ENCODE assay signal across 14 cellular contexts in the genomic region with DNA sequence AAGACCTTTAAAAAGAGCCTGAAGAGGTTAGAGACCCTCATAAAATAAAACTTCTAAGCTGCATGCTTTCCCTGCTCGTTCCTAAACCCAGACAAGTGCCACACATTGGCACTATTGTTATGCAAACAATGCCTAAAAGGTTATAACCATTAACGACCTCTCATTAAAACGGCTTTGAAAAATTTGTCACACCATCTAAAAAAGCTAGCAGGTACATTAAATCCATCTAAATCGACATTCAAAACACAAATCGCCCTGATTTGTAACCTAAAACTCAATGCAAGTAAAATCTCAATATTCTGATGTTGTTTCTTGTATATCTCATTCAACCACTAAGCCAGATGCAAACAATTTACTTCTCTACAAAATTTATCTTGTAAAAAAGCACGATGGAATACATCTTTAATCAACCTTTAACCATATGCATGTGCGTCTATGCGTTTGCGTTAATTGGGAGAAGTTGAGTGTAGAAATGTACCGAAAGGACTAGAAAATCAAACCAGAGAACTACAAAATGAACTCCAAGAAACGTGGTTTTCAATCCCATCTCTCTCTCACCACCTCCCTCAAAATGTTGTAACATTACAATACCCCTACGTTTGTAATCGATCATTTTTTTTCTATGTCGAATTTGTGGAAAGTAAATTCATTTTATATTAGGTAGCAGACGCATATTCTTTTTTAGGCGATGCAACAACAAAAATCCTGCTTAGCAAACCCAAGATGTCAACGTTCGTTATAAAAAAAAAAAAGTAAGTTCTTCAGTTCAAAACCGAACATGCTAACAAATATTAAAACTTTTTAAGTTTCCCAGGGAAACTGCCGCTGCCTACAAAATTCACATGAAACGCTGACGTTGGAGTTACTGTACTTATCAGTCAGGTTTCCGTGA. TPM values are rescaled to one million over a fixed set of nuclear protein-coding genes. Genes with fewer than 3 reads are reported as not detected.
DNase-seq lines count a peak whose midpoint lies in the region; ATAC-seq, FAIRE-seq and TF ChIP-seq lines count a peak whose summit lies in the region.
"Had no signal": no experiment of that assay in that cellular context is flagged by ENCODE, and none has a peak within 500 bp of the region (broad histone marks: within the 10 kb centered on the region; RNA-seq: fewer than 3 reads in every experiment).

No MANE protein-coding gene starts in this region.

- H4K20me1 ChIP-seq in K562 (replicated peaks; ENCODE audit: control insufficient read depth, insufficient read depth, low read length): no peaks in the 10 kb centered on the region

- no peak for DNase-seq in activated naive CD4-positive, alpha-beta T cell treated with anti-CD3 and anti-CD28 coated beads, Interleukin-2, amount 50 U/mL, for 72 hours (ENCODE audit: low spot score in 2 of 2)
- no peak for DNase-seq in K562 (ENCODE audit: extremely low read depth in 1 of 4, low spot score in 3 of 4)
- peak; percentile 58 for DNase-seq in kidney glomerular epithelial cell (lab: John Stamatoyannopoulos, UW)
- DNase-seq in suprapubic skin (ENCODE audit: low spot score in 2 of 2): no peak
- no peak for DNase-seq in stimulated activated CD4-positive, alpha-beta T cell treated with anti-CD3 and anti-CD28 coated beads, Interleukin-2, amount 100 ng/mL, for 24 hours
- DNase-seq: activated CD4-positive, alpha-beta T cell treated with anti-CD3 and anti-CD28 coated beads, Interleukin-2, amount 50 U/mL, for 4 hours; DND-41; NCI-H345; stimulated activated CD8-positive, alpha-beta memory T cell treated with anti-CD3 and anti-CD28 coated beads, Interleukin-4, amount 100 ng/mL, for 48 hours had no signal

- peak overlapping the region; percentile 25 for H3K27ac Mint-ChIP-seq in activated naive CD4-positive, alpha-beta T cell treated with anti-CD3 and anti-CD28 coated beads, Interleukin-2, amount 50 U/mL, for 24 hours
- no peak overlapping the region for H3K27ac Mint-ChIP-seq in activated naive CD4-positive, alpha-beta T cell treated with anti-CD3 and anti-CD28 coated beads, Interleukin-2, amount 50 U/mL, for 72 hours

- no peak for ATAC-seq in activated naive CD4-positive, alpha-beta T cell treated with anti-CD3 and anti-CD28 coated beads, Interleukin-2, amount 50 U/mL, for 72 hours
- ATAC-seq in K562 (no peak), GM18498 (IDR thresholded peaks at IDR 0.05; ENCODE audit: unreplicated experiment) (no peak), HG03108 (IDR thresholded peaks at IDR 0.05; ENCODE audit: unreplicated experiment) (no peak)

- H3K36me3 ChIP-seq in K562 (ENCODE audit: control insufficient read depth, insufficient read depth, low read length) (peaks cover 15% of the 10 kb centered on the region; the same call in 1 of the 3 replicates), suprapubic skin (no peaks in the 10 kb centered on the region)

- FAIRE-seq in K562 (lab: Jason Lieb, UNC): peak; percentile 35
- FAIRE-seq: GM12891 had no signal

- H3K4me3 ChIP-seq in K562: peak overlapping the region; percentile 89
- H3K4me3 ChIP-seq in suprapubic skin: peak overlapping the region; percentile 54

- in situ Hi-C loops in K562 (cut with MboI): loop anchor here (5.0 to 25.0 kb wide), 3 partner anchors 197 to 502 kb away; no protein-coding TSS in a partner anchor

- H3K27me3 Mint-ChIP-seq in activated naive CD4-positive, alpha-beta T cell treated with anti-CD3 and anti-CD28 coated beads, Interleukin-2, amount 50 U/mL, for 24 hours: peaks cover 44% of the 10 kb centered on the region

- no peaks in the 10 kb centered on the region for H3K36me3 Mint-ChIP-seq in activated naive CD4-positive, alpha-beta T cell treated with anti-CD3 and anti-CD28 coated beads, Interleukin-2, amount 50 U/mL, for 24 hours
- peaks cover 0 to 20% of the 10 kb centered on the region in 2 donors for H3K36me3 Mint-ChIP-seq in activated naive CD4-positive, alpha-beta T cell treated with anti-CD3 and anti-CD28 coated beads, Interleukin-2, amount 50 U/mL, for 72 hours

- H3K9me3 ChIP-seq in K562 (replicated peaks; ENCODE audit: control insufficient read depth, insufficient read depth, low read depth, low read length) (no peaks in the 10 kb centered on the region), suprapubic skin (no peaks in the 10 kb centered on the region)

- H3K27ac ChIP-seq in K562 (ENCODE audit: extremely low read depth, low read depth, low read length): peak overlapping the region; percentile 82
- H3K27ac ChIP-seq in suprapubic skin: no peak overlapping the region

- peak overlapping the region; percentile 88 to 98 for H3K9ac ChIP-seq in K562 (ENCODE audit: insufficient read depth in 1 of 2, low read depth in 2 of 2, low read length in 2 of 2)

- H3K4me1 ChIP-seq in K562 (replicated peaks in 1 of 2; ENCODE audit: control insufficient read depth in 2 of 2, insufficient read depth in 2 of 2, low read length in 2 of 2): peaks cover 17 to 19% of the 10 kb centered on the region in 2 experiments
- peaks cover 14% of the 10 kb centered on the region for H3K4me1 ChIP-seq in suprapubic skin

- TF ChIP-seq EP300 in K562 (IDR thresholded peaks at IDR 0.05; ENCODE audit: low read length) (0 out of 2 replicates have a peak, but pooled peaks have one; percentile 2), suprapubic skin (IDR thresholded peaks at IDR 0.05) (no peak)

- H3K4me2 ChIP-seq in K562 (ENCODE audit: insufficient read depth, low read length): peak overlapping the region; percentile 86

- CTCF ChIA-PET in K562 (lab: Yijun Ruan, JAX; ENCODE audit: low intra/inter-chr PET ratio): no interaction called here

- 0% methylated on average over 23 of the region's 23 CpGs for WGBS in K562 (ENCODE audit: insufficient coverage, low coverage, missing lambda C conversion rate)
- 39% methylated on average over 22 of the region's 23 CpGs for WGBS in suprapubic skin

- TF ChIP-seq CTCF in K562 (IDR thresholded peaks at IDR 0.05 in 2 of 3, conservative IDR thresholded peaks at IDR 0.05 in 1 of 3; ENCODE audit: insufficient read depth in 2 of 3, low read depth in 1 of 3, low read length in 3 of 3) (no peak), suprapubic skin (IDR thresholded peaks at IDR 0.05) (no peak)

- peak overlapping the region; percentile 19 for H3K4me3 Mint-ChIP-seq in activated naive CD4-positive, alpha-beta T cell treated with anti-CD3 and anti-CD28 coated beads, Interleukin-2, amount 50 U/mL, for 24 hours

- H3K9me3 Mint-ChIP-seq in activated naive CD4-positive, alpha-beta T cell treated with anti-CD3 and anti-CD28 coated beads, Interleukin-2, amount 50 U/mL, for 24 hours: peaks cover 10% of the 10 kb centered on the region
- H3K9me3 Mint-ChIP-seq in activated naive CD4-positive, alpha-beta T cell treated with anti-CD3 and anti-CD28 coated beads, Interleukin-2, amount 50 U/mL, for 72 hours: no peaks in the 10 kb centered on the region

- TF ChIP-seq POLR2A in K562 (conservative IDR thresholded peaks at IDR 0.05) (no peak), suprapubic skin (IDR thresholded peaks at IDR 0.05) (no peak)

- peaks cover 68% of the 10 kb centered on the region for H3K79me2 ChIP-seq in K562 (ENCODE audit: control insufficient read depth, insufficient read depth, low read length)

- no peaks in the 10 kb centered on the region for H3K27me3 ChIP-seq in K562 (ENCODE audit: control insufficient read depth in 2 of 2, insufficient read depth in 2 of 2, low read length in 2 of 2)
- H3K27me3 ChIP-seq in suprapubic skin: peaks cover 82% of the 10 kb centered on the region

- TF ChIP-seq RAD21 in K562 (CRISPR knock-in tag; conservative IDR thresholded peaks at IDR 0.05 in 1 of 2, IDR thresholded peaks at IDR 0.05 in 1 of 2): no peak

- H3K4me1 Mint-ChIP-seq in activated naive CD4-positive, alpha-beta T cell treated with anti-CD3 and anti-CD28 coated beads, Interleukin-2, amount 50 U/mL, for 24 hours: peaks cover 7% of the 10 kb centered on the region

- BruUV-seq in K562 (replicated peaks; lab: Mats Ljungman, UMichigan): no TSS peak

- intact Hi-C loops in K562 (cut with micrococcal nuclease): loop anchor here (5.0 to 10.0 kb wide), 3 partner anchors 97 to 400 kb away; no protein-coding TSS in a partner anchor

- H3K9me1 ChIP-seq in K562 (ENCODE audit: control insufficient read depth, insufficient read depth, low read length): no peaks in the 10 kb centered on the region

- peak overlapping the region; percentile 94 for H2AFZ ChIP-seq in K562 (ENCODE audit: low read depth, low read length)

- POLR2A ChIA-PET in K562 (lab: Yijun Ruan, JAX): interaction anchor here (0.8 to 1.0 kb wide), 3 partner anchors 16 to 718 kb away, joined by 3 to 6 read pairs (median 3); no protein-coding TSS in a partner anchor

TF ChIP-seq in K562, 482 proteins besides CTCF, POLR2A, EP300 and RAD21 (continues in another document):
- TF ChIP-seq NR2C2 (CRISPR knock-in tag; IDR thresholded peaks at IDR 0.05): no peak
- TF ChIP-seq NR2C2 (tag; IDR thresholded peaks at IDR 0.05): 0 out of 2 replicates have a peak, but pooled peaks have one; percentile 28
- peak; percentile 79 for TF ChIP-seq ZNF316 (IDR thresholded peaks at IDR 0.05)
- no peak for TF ChIP-seq DNMT1 (IDR thresholded peaks at IDR 0.05)
- peak; percentile 69 for TF ChIP-seq C11orf30 (IDR thresholded peaks at IDR 0.05; ENCODE audit: low read depth)
- no peak for TF ChIP-seq ATF1 (CRISPR knock-in tag; IDR thresholded peaks at IDR 0.05)
- peak; percentile 45 for TF ChIP-seq ATF1 (tag; IDR thresholded peaks at IDR 0.05)
- no peak for TF ChIP-seq NFYB (IDR thresholded peaks at IDR 0.05; ENCODE audit: extremely low read depth, insufficient read length)

RNA-seq across cellular contexts. Expression of gene ALDH1A2, which starts 1.1 kb away (rescaled TPM):
- total RNA-seq in activated naive CD4-positive, alpha-beta T cell treated with anti-CD3 and anti-CD28 coated beads, Interleukin-2, amount 50 U/mL, for 72 hours: not detected
- 198 and 216 TPM in 2 replicates for total RNA-seq in K562 (2011; cell fraction: chromatin; rRNA removed; ENCODE audit: low replicate concordance)
- 93.6 and 103 TPM in 2 replicates for total RNA-seq in K562 (2011; cell fraction: nucleolus; rRNA removed)
- 137 and 198 TPM in 2 replicates for total RNA-seq in K562 (2011; cell fraction: nucleoplasm; rRNA removed)
- total RNA-seq in K562 (2014; rRNA removed): 231 and 291 TPM in 2 replicates
- total RNA-seq in K562 (2014; rRNA removed; fragmentation: Illumina TruSeq; extraction: Trizol): 333 and 354 TPM in 2 replicates
- 328 and 338 TPM in 2 replicates for total RNA-seq in K562 (2015; rRNA removed; fragmentation: Illumina TruSeq; extraction: Trizol)
- total RNA-seq in K562 (2021): 393 and 398 TPM in 2 replicates
- 357 and 368 TPM in 2 replicates for polyA plus RNA-seq in K562 (2011; rRNA removed)
- 230 and 238 TPM in 2 replicates for polyA plus RNA-seq in K562 (2011; cell fraction: cytosol; rRNA removed)
- 194 and 196 TPM in 2 replicates for polyA plus RNA-seq in K562 (2011; cell fraction: nucleus; rRNA removed)
- 303 and 340 TPM in 2 replicates for polyA plus RNA-seq in K562 (2012)
- polyA plus RNA-seq in K562 (2014; fragmentation: Illumina TruSeq; extraction: Trizol): 310 and 328 TPM in 2 replicates
- polyA plus RNA-seq in K562 (2014; fragmentation: Nextera tagmentation; extraction: Ambion mirVana): 100 to 1,000 TPM; 115 to 185 TPM
- 347 and 404 TPM in 2 replicates for polyA plus RNA-seq in K562 (2014; rRNA removed)
- 402 and 407 TPM in 2 replicates for polyA minus RNA-seq in K562 (2011; rRNA and poly(A)+ RNA removed)
- polyA minus RNA-seq in K562 (2011; cell fraction: cytosol; rRNA and poly(A)+ RNA removed): 228 and 368 TPM in 2 replicates
- polyA minus RNA-seq in K562 (2011; cell fraction: nucleus; rRNA and poly(A)+ RNA removed): 133 and 189 TPM in 2 replicates
- total RNA-seq in suprapubic skin: 1 to 10 TPM in 3 of 4 donors, under 1 TPM in 1; 0.62 to 4.9 (median 2.6) TPM
- total RNA-seq: T-helper 2 cell treated with Interferon-gamma antibody and Interleukin-4, amounts not matched to agents 100 ng/mL and 5 ng/mL, for 36 hours had no signal

Comparison
In these comparisons a context has a peak if more than half of its experiments do, and no peak if none do; other contexts are left out.
1. RNA of gene ALDH1A2, which starts 1.1 kb away (total RNA-seq): 93.6 to 398 TPM in K562; 0.62 to 4.9 TPM in suprapubic skin and not detected in activated naive CD4-positive, alpha-beta T cell treated with anti-CD3 and anti-CD28 coated beads, Interleukin-2, amount 50 U/mL, for 72 hours; every median in the first group is over 10 times any median in the second.